2 cellular contexts compared by ENCODE assay signal in the genomic region with DNA sequence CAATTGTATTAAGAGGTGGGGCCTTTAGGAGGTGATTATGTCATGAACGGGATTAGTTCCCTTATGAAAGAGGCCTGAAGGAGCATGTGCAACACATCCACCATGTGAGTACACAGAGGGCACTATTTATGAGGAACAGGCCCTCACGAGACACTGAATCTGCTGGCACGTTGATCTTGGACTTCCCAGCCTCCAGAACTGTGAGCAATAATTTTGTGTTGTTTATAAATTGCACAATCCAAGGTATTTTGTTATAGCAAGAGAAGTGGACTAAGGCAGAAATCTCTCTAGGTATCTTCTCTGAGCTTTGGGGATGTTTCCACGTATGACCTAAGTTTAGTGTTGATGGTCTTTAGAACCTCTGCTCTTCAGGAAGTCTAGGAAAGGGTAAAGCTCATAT.
TF ChIP-seq lines count a peak whose summit lies in the region.

No MANE protein-coding gene starts in this region.

TF ChIP-seq in HCT116, 20 proteins besides CTCF, POLR2A, EP300 and RAD21 (continued from another document):
- TF ChIP-seq ZBTB33 (IDR thresholded peaks at IDR 0.05; ENCODE audit: extremely low read depth, insufficient replicate concordance, low read length) (no peak), EGR1 (IDR thresholded peaks at IDR 0.05; ENCODE audit: low read depth) (no peak)

TF ChIP-seq in K562, 482 proteins besides CTCF, POLR2A, EP300 and RAD21 (continued from another document):
- TF ChIP-seq, protein P1, sequence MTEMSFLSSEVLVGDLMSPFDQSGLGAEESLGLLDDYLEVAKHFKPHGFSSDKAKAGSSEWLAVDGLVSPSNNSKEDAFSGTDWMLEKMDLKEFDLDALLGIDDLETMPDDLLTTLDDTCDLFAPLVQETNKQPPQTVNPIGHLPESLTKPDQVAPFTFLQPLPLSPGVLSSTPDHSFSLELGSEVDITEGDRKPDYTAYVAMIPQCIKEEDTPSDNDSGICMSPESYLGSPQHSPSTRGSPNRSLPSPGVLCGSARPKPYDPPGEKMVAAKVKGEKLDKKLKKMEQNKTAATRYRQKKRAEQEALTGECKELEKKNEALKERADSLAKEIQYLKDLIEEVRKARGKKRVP (CRISPR knock-in tag; IDR thresholded peaks at IDR 0.05): no peak
- TF ChIP-seq CBX5 (IDR thresholded peaks at IDR 0.05; ENCODE audit: borderline replicate concordance, low read depth): no peak
- TF ChIP-seq ZNF133 (CRISPR knock-in tag; IDR thresholded peaks at IDR 0.05): no peak
TF ChIP-seq in K562: peak in this region for 2.
